In the genomic region with DNA sequence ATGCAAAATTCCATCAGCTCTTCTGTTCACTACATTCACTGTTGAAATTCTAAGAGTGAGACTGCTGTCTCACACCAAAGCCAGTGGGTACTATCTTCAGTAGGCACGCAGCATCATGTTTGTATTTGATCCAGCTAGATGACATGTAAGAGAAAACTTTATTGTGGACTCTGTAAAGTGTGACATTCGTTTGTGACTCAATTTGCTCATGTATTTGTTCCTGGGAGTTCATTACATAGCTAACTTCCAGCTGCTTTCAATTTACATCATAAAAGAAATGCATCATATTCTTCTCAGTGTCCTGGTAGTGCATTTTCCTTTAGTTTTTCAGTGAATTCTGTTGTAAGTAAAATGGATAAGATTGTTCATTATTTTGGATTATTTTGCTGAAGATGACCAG, we compare ENCODE assay signal across 1 cellular context.
TF ChIP-seq lines count a peak whose summit lies in the region.

No MANE protein-coding gene starts in this region.

TF ChIP-seq in K562, 482 proteins besides CTCF, POLR2A, EP300 and RAD21 (continued from another document):
- TF ChIP-seq, protein P1, sequence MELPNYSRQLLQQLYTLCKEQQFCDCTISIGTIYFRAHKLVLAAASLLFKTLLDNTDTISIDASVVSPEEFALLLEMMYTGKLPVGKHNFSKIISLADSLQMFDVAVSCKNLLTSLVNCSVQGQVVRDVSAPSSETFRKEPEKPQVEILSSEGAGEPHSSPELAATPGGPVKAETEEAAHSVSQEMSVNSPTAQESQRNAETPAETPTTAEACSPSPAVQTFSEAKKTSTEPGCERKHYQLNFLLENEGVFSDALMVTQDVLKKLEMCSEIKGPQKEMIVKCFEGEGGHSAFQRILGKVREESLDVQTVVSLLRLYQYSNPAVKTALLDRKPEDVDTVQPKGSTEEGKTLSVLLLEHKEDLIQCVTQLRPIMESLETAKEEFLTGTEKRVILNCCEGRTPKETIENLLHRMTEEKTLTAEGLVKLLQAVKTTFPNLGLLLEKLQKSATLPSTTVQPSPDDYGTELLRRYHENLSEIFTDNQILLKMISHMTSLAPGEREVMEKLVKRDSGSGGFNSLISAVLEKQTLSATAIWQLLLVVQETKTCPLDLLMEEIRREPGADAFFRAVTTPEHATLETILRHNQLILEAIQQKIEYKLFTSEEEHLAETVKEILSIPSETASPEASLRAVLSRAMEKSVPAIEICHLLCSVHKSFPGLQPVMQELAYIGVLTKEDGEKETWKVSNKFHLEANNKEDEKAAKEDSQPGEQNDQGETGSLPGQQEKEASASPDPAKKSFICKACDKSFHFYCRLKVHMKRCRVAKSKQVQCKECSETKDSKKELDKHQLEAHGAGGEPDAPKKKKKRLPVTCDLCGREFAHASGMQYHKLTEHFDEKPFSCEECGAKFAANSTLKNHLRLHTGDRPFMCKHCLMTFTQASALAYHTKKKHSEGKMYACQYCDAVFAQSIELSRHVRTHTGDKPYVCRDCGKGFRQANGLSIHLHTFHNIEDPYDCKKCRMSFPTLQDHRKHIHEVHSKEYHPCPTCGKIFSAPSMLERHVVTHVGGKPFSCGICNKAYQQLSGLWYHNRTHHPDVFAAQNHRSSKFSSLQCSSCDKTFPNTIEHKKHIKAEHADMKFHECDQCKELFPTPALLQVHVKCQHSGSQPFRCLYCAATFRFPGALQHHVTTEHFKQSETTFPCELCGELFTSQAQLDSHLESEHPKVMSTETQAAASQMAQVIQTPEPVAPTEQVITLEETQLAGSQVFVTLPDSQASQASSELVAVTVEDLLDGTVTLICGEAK (IDR thresholded peaks at IDR 0.05): peak; percentile 28; the same call in 1 of the 2 replicates
- TF ChIP-seq, protein P1 (CRISPR knock-in tag; IDR thresholded peaks at IDR 0.05): no peak
- TF ChIP-seq FOXA3 (CRISPR knock-in tag; conservative IDR thresholded peaks at IDR 0.05 in 1 of 2, IDR thresholded peaks at IDR 0.05 in 1 of 2): no peak
- TF ChIP-seq FOXJ3 (CRISPR knock-in tag; IDR thresholded peaks at IDR 0.05): no peak
- 0 out of 2 replicates have a peak, but pooled peaks have one; percentile 25 for TF ChIP-seq POLR2AphosphoS2 (IDR thresholded peaks at IDR 0.05; ENCODE audit: low read length)
- TF ChIP-seq ELF4 (CRISPR knock-in tag; IDR thresholded peaks at IDR 0.05): no peak
- no peak for TF ChIP-seq ZKSCAN3 (CRISPR knock-in tag; IDR thresholded peaks at IDR 0.05)
